Comparison of ENCODE assay signal across 8 cellular contexts in the genomic region with DNA sequence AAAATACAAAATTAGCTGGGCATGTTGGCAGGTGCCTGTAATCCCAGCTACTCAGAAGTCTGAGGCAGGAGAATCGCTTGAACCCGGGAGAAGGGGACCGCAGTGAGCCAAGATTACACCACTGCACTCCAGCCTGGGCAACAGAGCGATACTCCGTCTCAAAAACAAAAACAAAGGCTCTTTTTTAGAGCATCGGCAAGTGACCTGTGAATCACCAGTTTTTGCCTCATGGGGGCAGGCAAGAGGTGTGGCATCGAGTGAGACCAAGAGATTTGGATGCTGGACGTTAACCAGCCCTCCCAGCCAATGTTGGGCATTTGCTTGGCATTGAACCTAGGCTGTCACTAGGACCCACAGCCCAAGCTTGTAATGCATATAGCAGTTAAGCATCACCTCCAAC. TPM values are rescaled to one million over a fixed set of nuclear protein-coding genes. Genes with fewer than 3 reads are reported as not detected.
A peak's percentile ranks its signal among the peaks of the same experiment; 100 is the strongest.
DNase-seq lines count a peak whose midpoint lies in the region; ATAC-seq and TF ChIP-seq lines count a peak whose summit lies in the region.
"Had no signal": no experiment of that assay in that cellular context is flagged by ENCODE, and none has a peak within 500 bp of the region (broad histone marks: within the 10 kb centered on the region; RNA-seq: fewer than 3 reads in every experiment).

No MANE protein-coding gene starts in this region.

- ATAC-seq in stimulated activated naive CD8-positive, alpha-beta T cell treated with anti-CD3 and anti-CD28 coated beads, Interleukin-15, Interleukin-2, amounts not matched to agents 100 U/mL and 50 U/mL, for 24 hours: no peak
- ATAC-seq in GM19463 (IDR thresholded peaks at IDR 0.05; ENCODE audit: unreplicated experiment) (no peak), HG02970 (IDR thresholded peaks at IDR 0.05; ENCODE audit: low FRiP score, unreplicated experiment) (no peak)
- ATAC-seq: naive thymus-derived CD8-positive, alpha-beta T cell had no signal

- DNase-seq in NCI-H2196 (lab: John Stamatoyannopoulos, UW; ENCODE audit: unreplicated experiment) (peak; percentile 29), dermis blood vessel endothelial cell (peak; percentile 54), midbrain (lab: John Stamatoyannopoulos, UW) (peak; percentile 65)
- DNase-seq in stimulated activated naive CD8-positive, alpha-beta T cell treated with anti-CD3 and anti-CD28 coated beads, Interleukin-15, Interleukin-2, amounts not matched to agents 100 U/mL and 50 U/mL, for 24 hours: no peak

- peak; percentile 44; the same call in 1 of the 2 replicates for TF ChIP-seq CTCF in GM12874 (IDR thresholded peaks at IDR 0.05; ENCODE audit: insufficient read depth, low read depth, low read length)

RNA-seq across cellular contexts. Expression of a gene that starts 14.6 kb away (rescaled TPM):
- total RNA-seq in dermis blood vessel endothelial cell: 21.1 and 25.9 TPM in 2 replicates

RNA-seq across cellular contexts. Expression of a gene that starts 27.6 kb away (rescaled TPM):
- total RNA-seq in dermis blood vessel endothelial cell: 7.2 and 8.8 TPM in 2 replicates
